16 cellular contexts compared by ENCODE assay signal in the genomic region with DNA sequence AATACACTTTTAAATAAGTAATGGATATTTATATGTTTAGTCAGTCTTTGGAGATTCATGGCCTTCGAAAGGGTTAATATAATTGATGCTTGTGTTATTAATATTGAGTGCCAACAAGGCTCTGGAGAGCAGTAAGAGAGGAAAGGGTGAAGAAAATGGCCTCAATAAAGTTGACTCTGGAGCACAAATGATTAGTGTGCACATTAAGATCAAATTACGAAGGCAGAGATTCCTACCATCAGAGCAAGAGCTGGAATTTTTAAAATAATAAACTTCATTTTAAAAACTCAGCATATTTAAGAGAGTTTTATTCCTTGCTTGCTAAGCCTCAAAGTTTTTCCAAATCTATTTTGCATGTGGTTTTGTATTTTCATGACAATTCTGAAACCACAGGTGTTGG. TPM values are rescaled to one million over a fixed set of nuclear protein-coding genes. Genes with fewer than 3 reads are reported as not detected.
A peak's percentile ranks its signal among the peaks of the same experiment; 100 is the strongest.
DNase-seq lines count a peak whose midpoint lies in the region; ATAC-seq and TF ChIP-seq lines count a peak whose summit lies in the region.
"Had no signal": no experiment of that assay in that cellular context is flagged by ENCODE, and none has a peak within 500 bp of the region (broad histone marks: within the 10 kb centered on the region; RNA-seq: fewer than 3 reads in every experiment).

No MANE protein-coding gene starts in this region.

- H3K4me3 ChIP-seq in BLaER1 (no peak overlapping the region), OCI-LY1 (ENCODE audit: low read depth, low read length, poor library complexity, severe bottlenecking) (peak overlapping the region; percentile 28), lower lobe of right lung (no peak overlapping the region)

- peaks cover 7% of the 10 kb centered on the region; the same call in 1 of the 2 replicates for H4K20me1 ChIP-seq in BLaER1
- H4K20me1 ChIP-seq in OCI-LY1 (ENCODE audit: insufficient read depth, low read length), result no peaks in the 10 kb centered on the region

- peaks cover 27% of the 10 kb centered on the region for H3K4me1 ChIP-seq in BLaER1
- peaks cover 66% of the 10 kb centered on the region for H3K4me1 ChIP-seq in OCI-LY1 (ENCODE audit: insufficient read depth, low read length, severe bottlenecking)
- peaks cover 47% of the 10 kb centered on the region for H3K4me1 ChIP-seq in lower lobe of right lung

- H3K27ac ChIP-seq in BLaER1 (no peak overlapping the region), OCI-LY1 (ENCODE audit: low read depth, low read length, poor library complexity, severe bottlenecking) (peak overlapping the region; percentile 97), lower lobe of right lung (peak overlapping the region; percentile 13)

- no peaks in the 10 kb centered on the region for H3K9me2 ChIP-seq in OCI-LY1 (ENCODE audit: low read depth, low read length)

- peaks cover 3% of the 10 kb centered on the region; the same call in 1 of the 2 replicates for H3F3A ChIP-seq in OCI-LY1 (ENCODE audit: insufficient read depth, low read length)

- no peak for DNase-seq in lower lobe of right lung
- no peak for DNase-seq in ecto neural progenitor cell (ENCODE audit: low spot score)
- DNase-seq in DMS79 treated with DMSO at 0.1 percent for 48 hours (lab: John Stamatoyannopoulos, UW), result no peak
- no peak for DNase-seq in Ammon's horn (ENCODE audit: low spot score)
- DNase-seq in amniotic stem cell (lab: John Stamatoyannopoulos, UW), result no peak
- DNase-seq: activated CD4-positive, alpha-beta T cell treated with anti-CD3 and anti-CD28 coated beads, Interleukin-2, amount 50 U/mL, for 1 hour; activated T-cell treated with anti-CD3 and anti-CD28 coated beads, Interleukin-2, amount 50 U/mL, for 1 hour; effector CD8-positive, alpha-beta T cell; left cardiac atrium; MV-4-11; NCI-H2107; SIG-M5; stimulated activated naive CD4-positive, alpha-beta T cell treated with Interleukin-2 at 50 U/mL for 16 hours had no signal

- intact Hi-C loops in lower lobe of right lung (cut with DNase I), result no loop called here

- no peaks in the 10 kb centered on the region for H3K36me3 ChIP-seq in BLaER1
- peaks cover 6% of the 10 kb centered on the region; the same call in 1 of the 2 replicates for H3K36me3 ChIP-seq in OCI-LY1 (ENCODE audit: insufficient read depth, low read length)
- H3K36me3 ChIP-seq in lower lobe of right lung, result no peaks in the 10 kb centered on the region

- H3K9ac ChIP-seq in BLaER1, result no peak overlapping the region
- H3K9ac ChIP-seq in OCI-LY1 (ENCODE audit: low read length), result peak overlapping the region; percentile 56

- no peaks in the 10 kb centered on the region; the same call in 1 of the 2 replicates for H3K9me3 ChIP-seq in BLaER1
- H3K9me3 ChIP-seq in OCI-LY1 (ENCODE audit: low read length), result peaks cover 2% of the 10 kb centered on the region; the same call in 1 of the 2 replicates
- no peaks in the 10 kb centered on the region for H3K9me3 ChIP-seq in lower lobe of right lung

- H3K27me3 ChIP-seq in BLaER1 (no peaks in the 10 kb centered on the region), OCI-LY1 (ENCODE audit: insufficient read depth, low read length) (no peaks in the 10 kb centered on the region), lower lobe of right lung (ENCODE audit: low read depth) (no peaks in the 10 kb centered on the region)

- H3K79me2 ChIP-seq in OCI-LY1 (ENCODE audit: insufficient read depth, low read length), result peaks cover 78% of the 10 kb centered on the region

- TF ChIP-seq CTCF in OCI-LY1 (IDR thresholded peaks at IDR 0.05; ENCODE audit: low read length), result no peak
- TF ChIP-seq CTCF in lower lobe of right lung (IDR thresholded peaks at IDR 0.05), result no peak

- no peak overlapping the region for H2AFZ ChIP-seq in OCI-LY1 (ENCODE audit: low read length)

- ATAC-seq in GM21529 (IDR thresholded peaks at IDR 0.05; ENCODE audit: unreplicated experiment) (peak; percentile 2), lower lobe of right lung (no peak)

- H3K4me2 ChIP-seq in BLaER1, result peak overlapping the region; percentile 3; the same call in 1 of the 2 replicates
- H3K4me2 ChIP-seq in OCI-LY1 (ENCODE audit: low read length), result peak overlapping the region; percentile 65

RNA-seq across cellular contexts. Expression of gene SLC44A1, which starts 14.8 kb away (rescaled TPM):
- 55.2 TPM for total RNA-seq in lower lobe of right lung
